ENCODE assay signal across 17 cellular contexts in the genomic region with DNA sequence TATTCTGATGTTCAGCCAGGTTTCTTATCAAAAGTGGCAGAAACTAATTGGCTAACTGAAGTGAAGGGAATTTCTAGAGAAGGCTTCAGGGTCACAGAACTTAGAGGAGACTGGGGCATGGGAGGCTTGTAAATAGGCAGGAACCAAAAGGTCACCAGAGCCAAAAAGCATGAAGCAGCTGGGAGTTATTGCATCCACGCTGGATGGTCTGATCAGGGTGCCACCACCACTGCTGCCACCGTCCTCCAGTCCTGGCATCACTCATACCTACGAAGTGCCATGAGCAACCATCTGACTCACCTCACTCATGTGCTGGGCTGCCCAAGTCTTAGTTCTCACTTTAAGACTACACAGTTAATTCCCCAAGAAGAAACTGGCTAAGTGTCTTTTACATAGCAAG.
A peak's percentile ranks its signal among the peaks of the same experiment; 100 is the strongest.
DNase-seq lines count a peak whose midpoint lies in the region; ATAC-seq lines count a peak whose summit lies in the region.
"Had no signal": no experiment of that assay in that cellular context is flagged by ENCODE, and none has a peak within 500 bp of the region (broad histone marks: within the 10 kb centered on the region; RNA-seq: fewer than 3 reads in every experiment).

No MANE protein-coding gene starts in this region.

- ATAC-seq in right cardiac atrium (peak in 1 of 2 donors; percentile 48), T-helper 17 cell (no peak), GM18868 (IDR thresholded peaks at IDR 0.05; ENCODE audit: unreplicated experiment) (no peak)
- ATAC-seq in stimulated activated naive CD8-positive, alpha-beta T cell treated with anti-CD3 and anti-CD28 coated beads, Interleukin-15, Interleukin-2, amounts not matched to agents 100 U/mL and 50 U/mL, for 24 hours = peak; percentile 90
- ATAC-seq: left colon, mucosa of descending colon had no signal

- no peaks in the 10 kb centered on the region for H3K27me3 Mint-ChIP-seq in T-helper 17 cell
- H3K27me3 Mint-ChIP-seq: B cell had no signal

- no peak overlapping the region for H3K4me3 ChIP-seq in right cardiac atrium (ENCODE audit: low read length)
- H3K4me3 ChIP-seq: mucosa of descending colon, tibial nerve had no signal

- WGBS in right cardiac atrium = 72% methylated on average over 3 of the region's 3 CpGs

- no peaks in the 10 kb centered on the region for H3K27me3 ChIP-seq in right cardiac atrium (ENCODE audit: control insufficient read depth, insufficient read depth)
- H3K27me3 ChIP-seq: tibial nerve had no signal

- intact Hi-C loops in right cardiac atrium (cut with DNase I) (no loop called here), cardiac septum (cut with DNase I) (no loop called here)

- DNase-seq in right cardiac atrium (no peak), cardiac septum (ENCODE audit: low spot score) (no peak), T-helper 17 cell (no peak), epithelial cell of prostate (ENCODE audit: low read depth, low spot score) (peak; percentile 18)
- DNase-seq in stimulated activated naive CD8-positive, alpha-beta T cell treated with anti-CD3 and anti-CD28 coated beads, Interleukin-15, Interleukin-2, amounts not matched to agents 100 U/mL and 50 U/mL, for 24 hours = peak; percentile 30
- no peak for DNase-seq in stimulated activated naive CD4-positive, alpha-beta T cell (lab: John Stamatoyannopoulos, UW)
- DNase-seq: activated CD4-positive, CD25-positive, alpha-beta regulatory T cell; anterior cingulate cortex; left colon; mucosa of descending colon; NCI-H2029; NCI-H524; SIG-M5 had no signal

- peaks cover 20% of the 10 kb centered on the region for H3K4me1 Mint-ChIP-seq in T-helper 17 cell

- H3K9me3 ChIP-seq in right cardiac atrium (ENCODE audit: control insufficient read depth, low read length) = no peaks in the 10 kb centered on the region
- H3K9me3 ChIP-seq in T-helper 17 cell (ENCODE audit: control insufficient read depth, low read length, poor library complexity, severe bottlenecking) = no peaks in the 10 kb centered on the region
- H3K9me3 ChIP-seq: mucosa of descending colon, tibial nerve had no signal

- no peaks in the 10 kb centered on the region for H3K36me3 Mint-ChIP-seq in T-helper 17 cell (ENCODE audit: low read depth)

- no peak overlapping the region for H3K4me3 Mint-ChIP-seq in T-helper 17 cell
- H3K4me3 Mint-ChIP-seq: B cell; T-helper 1 cell treated with Interleukin-12 subunit alpha and Interleukin-12 subunit beta and Interleukin-4 antibody, amounts not matched to agents 30 μg/mL and 1 μg/mL, for 36 hours had no signal

- H3K27ac ChIP-seq in right cardiac atrium (ENCODE audit: low read length) (peak overlapping the region; percentile 1), epithelial cell of prostate (no peak overlapping the region)
- H3K27ac ChIP-seq: tibial nerve had no signal

- no peaks in the 10 kb centered on the region for H3K4me1 ChIP-seq in right cardiac atrium (ENCODE audit: control insufficient read depth, insufficient read depth, low read length)
- H3K4me1 ChIP-seq: tibial nerve had no signal

- peak overlapping the region; percentile 45 for H3K27ac Mint-ChIP-seq in T-helper 17 cell
- H3K27ac Mint-ChIP-seq: B cell; T-helper 1 cell treated with Interleukin-12 subunit alpha and Interleukin-12 subunit beta and Interleukin-4 antibody, amounts not matched to agents 30 μg/mL and 1 μg/mL, for 36 hours had no signal

Comparison
In these comparisons a context has a peak if more than half of its experiments do, and no peak if none do; other contexts are left out.
1. DNase-seq: peak in epithelial cell of prostate (single experiment) and stimulated activated naive CD8-positive, alpha-beta T cell treated with anti-CD3 and anti-CD28 coated beads, Interleukin-15, Interleukin-2, amounts not matched to agents 100 U/mL and 50 U/mL, for 24 hours (single experiment); none in right cardiac atrium (0 of 3), cardiac septum (single experiment), T-helper 17 cell (0 of 3) and stimulated activated naive CD4-positive, alpha-beta T cell (0 of 6).